Comparison of ENCODE assay signal across 21 cellular contexts in genomic region chr3:184761976-184762375, GRCh38. TPM values are rescaled to one million over a fixed set of nuclear protein-coding genes. Genes with fewer than 3 reads are reported as not detected.
DNase-seq lines count a peak whose midpoint lies in the region; FAIRE-seq and TF ChIP-seq lines count a peak whose summit lies in the region.
"Had no signal": no experiment of that assay in that cellular context is flagged by ENCODE, and none has a peak within 500 bp of the region (broad histone marks: within the 10 kb centered on the region; RNA-seq: fewer than 3 reads in every experiment).

No MANE protein-coding gene starts in this region.

- H3K4me1 ChIP-seq in H1 (replicated peaks in 1 of 4; ENCODE audit: control insufficient read depth in 3 of 4, insufficient read depth in 4 of 4, low read length in 3 of 4) = peaks cover 0 to 13% (median 5%) of the 10 kb centered on the region in 4 experiments; a peak in 5 of 7 replicates
- peaks cover 6 to 7% of the 10 kb centered on the region in 2 donors for H3K4me1 ChIP-seq in neuronal stem cell (ENCODE audit: control insufficient read depth in 2 of 2, insufficient read depth in 1 of 2, low read depth in 1 of 2, low read length in 2 of 2)
- H3K4me1 ChIP-seq in stomach = peaks cover 38 to 58% (median 49%) of the 10 kb centered on the region in 4 donors
- peaks cover 16% of the 10 kb centered on the region for H3K4me1 ChIP-seq in endodermal cell (ENCODE audit: control insufficient read depth, insufficient read depth, low read length)

- CTCF ChIA-PET in H1 (lab: Charles Lee; ENCODE audit: partially characterized antibody) = interaction anchor here (0.7 to 2.1 kb wide), 9 partner anchors 10 to 224 kb away, joined by 3 to 17 read pairs (median 4); partner anchors contain the start of gene EPHB3

- H2BK5ac ChIP-seq in H1 (ENCODE audit: low read depth, low read length) (no peak overlapping the region), neuronal stem cell (ENCODE audit: low read length) (no peak overlapping the region)

- TF ChIP-seq EP300 in H1 (IDR thresholded peaks at IDR 0.05; ENCODE audit: borderline replicate concordance in 1 of 2, low read depth in 2 of 2, low read length in 2 of 2) (no peak), stomach (IDR thresholded peaks at IDR 0.05) (no peak)

- POLR2A ChIA-PET in H1 (lab: Charles Lee; ENCODE audit: partially characterized antibody) = interaction anchor here (0.8 to 0.9 kb wide), 2 partner anchors 13 to 18 kb away, joined by 3 read pairs; no protein-coding TSS in a partner anchor

- no peak overlapping the region for H3K4ac ChIP-seq in H1 (replicated peaks; ENCODE audit: insufficient read length, low read depth, low read length)
- H3K4ac ChIP-seq in neuronal stem cell (ENCODE audit: low read length) = no peak overlapping the region

- H2AK5ac ChIP-seq in H1 (ENCODE audit: low read depth, low read length) (no peak overlapping the region), neuronal stem cell (ENCODE audit: low read depth, low read length) (peak overlapping the region; percentile 10)

- H3K4me2 ChIP-seq in H1 (ENCODE audit: insufficient read depth in 1 of 2, low read depth in 2 of 2, low read length in 2 of 2) (no peak overlapping the region), neuronal stem cell (ENCODE audit: insufficient read depth, low read length, poor library complexity, severe bottlenecking) (no peak overlapping the region)

- TF ChIP-seq RAD21 in H1 (IDR thresholded peaks at IDR 0.05 in 1 of 2, conservative IDR thresholded peaks at IDR 0.05 in 1 of 2; ENCODE audit: low read depth in 2 of 2, low read length in 2 of 2) = no peak

- H3K79me2 ChIP-seq in H1 (ENCODE audit: control insufficient read depth in 1 of 2, insufficient read depth in 2 of 2, low read length in 2 of 2) = no peaks in the 10 kb centered on the region

- no peak overlapping the region for H4K91ac ChIP-seq in H1 (replicated peaks; ENCODE audit: insufficient read length, low read length)
- H4K91ac ChIP-seq in neuronal stem cell (ENCODE audit: low read depth, low read length, poor library complexity) = no peak overlapping the region

- WGBS in H1 (ENCODE audit: extremely low coverage in 1 of 2, insufficient coverage in 1 of 2, insufficient read length in 1 of 2, insufficient replicate concordance in 2 of 2, low coverage in 1 of 2, low lambda C conversion rate in 2 of 2, missing lambda C conversion rate in 1 of 2), 2 experiments = 77% methylated on average over 4 of the region's 4 CpGs; no CpG with 5 or more reads in 1 of the 2 experiments
- no CpG with 5 or more reads among the region's 4 CpGs for WGBS in neuronal stem cell (ENCODE audit: extremely low coverage in 2 of 2, insufficient read length in 2 of 2, insufficient replicate concordance in 1 of 2), 2 donors
- 28 to 62% (median 42%) methylated on average over 4 of the region's 4 CpGs for WGBS in stomach, 5 donors
- 88 to 92% methylated on average over 4 of the region's 4 CpGs for WGBS in endodermal cell (ENCODE audit: insufficient coverage in 1 of 2, insufficient read length in 1 of 2), 2 experiments

- H3K36me3 Mint-ChIP-seq in endodermal cell (ENCODE audit: low read depth) = no peaks in the 10 kb centered on the region
- H3K36me3 Mint-ChIP-seq: CD4-positive, CD25-positive, alpha-beta regulatory T cell had no signal

- H3K14ac ChIP-seq in H1 (ENCODE audit: insufficient read length) = no peak overlapping the region
- H3K14ac ChIP-seq in neuronal stem cell (ENCODE audit: low read length) = peak overlapping the region; percentile 67

- intact Hi-C loops in stomach (cut with DNase I; ENCODE audit: low total_unique reads) = no loop called here

- TF ChIP-seq CTCF in H1 (IDR thresholded peaks at IDR 0.05; ENCODE audit: control extremely low read depth in 1 of 3, insufficient read depth in 1 of 3, low read depth in 1 of 3, low read length in 3 of 3) (no peak), stomach (IDR thresholded peaks at IDR 0.05) (no peak), endodermal cell (conservative IDR thresholded peaks at IDR 0.05) (no peak)

- H3K9me3 Mint-ChIP-seq in endodermal cell = no peaks in the 10 kb centered on the region
- H3K9me3 Mint-ChIP-seq: H9, HFFc6 had no signal

- H4K8ac ChIP-seq in H1 (ENCODE audit: extremely low read depth, insufficient read depth, low read length) = no peak overlapping the region
- H4K8ac ChIP-seq in neuronal stem cell (ENCODE audit: low read depth, low read length) = no peak overlapping the region

- H3K36me3 ChIP-seq in SK-N-MC (ENCODE audit: insufficient read depth, low read length) = no peaks in the 10 kb centered on the region
- no peaks in the 10 kb centered on the region for H3K36me3 ChIP-seq in H1 (ENCODE audit: control insufficient read depth in 2 of 4, insufficient read depth in 4 of 4, low read length in 3 of 4)
- no peaks in the 10 kb centered on the region for H3K36me3 ChIP-seq in neuronal stem cell (replicated peaks in 1 of 2; ENCODE audit: control insufficient read depth in 2 of 2, insufficient read depth in 2 of 2, low read length in 2 of 2)
- no peaks in the 10 kb centered on the region for H3K36me3 ChIP-seq in stomach
- H3K36me3 ChIP-seq in endodermal cell (ENCODE audit: control insufficient read depth, insufficient read depth, low read length) = no peaks in the 10 kb centered on the region

- H3K27ac ChIP-seq in SK-N-MC (0 out of 2 replicates have a peak overlapping the region, but pooled peaks have one; percentile 94), H1 (ENCODE audit: low read depth, low read length) (no peak overlapping the region), neuronal stem cell (replicated peaks; ENCODE audit: low read length) (no peak overlapping the region), stomach (peak overlapping the region; percentile 74 to 87 (median 80)), endodermal cell (ENCODE audit: low read depth, low read length) (no peak overlapping the region)
- H3K27ac ChIP-seq: GM23248 had no signal

- no peak for DNase-seq in SK-N-MC (ENCODE audit: low read depth, low spot score)
- DNase-seq in H1 (ENCODE audit: low read depth in 1 of 2, low spot score in 2 of 2) = no peak
- DNase-seq in neuronal stem cell (ENCODE audit: low spot score) = no peak
- no peak for DNase-seq in stomach
- DNase-seq in endodermal cell = no peak
- DNase-seq in pons (ENCODE audit: low spot score) = no peak
- no peak for DNase-seq in GM19240 (ENCODE audit: insufficient read length, low spot score)
- DNase-seq: CD4-positive, CD25-positive, alpha-beta regulatory T cell; GM23248; HFFc6; KG1; MM.1S; NCI-H1048; NCI-H1436; NCI-H187 treated with DMSO at 0.1 percent for 48 hours; NCI-H345; NCI-H526; NK-92 treated with Interleukin-12 subunit alpha and Interleukin-12 subunit beta, amount 100 ng/mL, for 24 hours; PC-3 had no signal

- H3K27me3 ChIP-seq in H1 (replicated peaks in 1 of 4; ENCODE audit: control insufficient read depth in 3 of 4, extremely low read depth in 1 of 4, insufficient read depth in 3 of 4, low read length in 3 of 4) (peaks cover 0 to 3% (median 1%) of the 10 kb centered on the region in 4 experiments; a peak in 1 of 7 replicates), neuronal stem cell (ENCODE audit: control insufficient read depth in 3 of 3, insufficient read depth in 3 of 3, low read depth in 1 of 3, low read length in 3 of 3) (peaks cover 0 to 33% (median 0%) of the 10 kb centered on the region in 3 experiments), stomach (no peaks in the 10 kb centered on the region), endodermal cell (ENCODE audit: control insufficient read depth, insufficient read depth, low read length, poor library complexity, severe bottlenecking) (no peaks in the 10 kb centered on the region)

- no peak overlapping the region for H3K18ac ChIP-seq in H1 (ENCODE audit: extremely low read depth, low read length)
- no peak overlapping the region for H3K18ac ChIP-seq in neuronal stem cell (ENCODE audit: low read length)

- H2AFZ ChIP-seq in H1 (ENCODE audit: low read length) (no peak overlapping the region), neuronal stem cell (ENCODE audit: low read length) (no peak overlapping the region)
- H2AFZ ChIP-seq: GM23248 had no signal

- no peak overlapping the region for H3K23ac ChIP-seq in H1 (ENCODE audit: insufficient read length)
- no peak overlapping the region for H3K23ac ChIP-seq in neuronal stem cell (ENCODE audit: low read depth, low read length, poor library complexity)

- no peak for FAIRE-seq in H1 (lab: Jason Lieb, UNC)
- FAIRE-seq: D721Med had no signal

- H3K27me3 Mint-ChIP-seq in endodermal cell (ENCODE audit: insufficient read depth) = peaks cover 9% of the 10 kb centered on the region

- H3K27ac Mint-ChIP-seq in endodermal cell = no peak overlapping the region
- H3K27ac Mint-ChIP-seq: CD4-positive, CD25-positive, alpha-beta regulatory T cell; HFFc6 had no signal

- no peak overlapping the region for H2BK20ac ChIP-seq in H1 (ENCODE audit: low read length)

- H3K79me1 ChIP-seq in H1 (ENCODE audit: low read depth, low read length) (no peaks in the 10 kb centered on the region), neuronal stem cell (ENCODE audit: low read depth, low read length) (no peaks in the 10 kb centered on the region)

- no peak overlapping the region for H4K5ac ChIP-seq in H1 (ENCODE audit: insufficient read length, low read depth, low read length)

- H3K9me3 ChIP-seq in SK-N-MC (ENCODE audit: low read depth, low read length) = no peaks in the 10 kb centered on the region
- no peaks in the 10 kb centered on the region for H3K9me3 ChIP-seq in H1 (ENCODE audit: insufficient read depth in 2 of 2, low read depth in 1 of 2, low read length in 1 of 2)
- H3K9me3 ChIP-seq in neuronal stem cell (replicated peaks in 1 of 2; ENCODE audit: control insufficient read depth in 2 of 2, insufficient read depth in 1 of 2, low read depth in 1 of 2, low read length in 2 of 2) = no peaks in the 10 kb centered on the region
- H3K9me3 ChIP-seq in stomach = no peaks in the 10 kb centered on the region
- H3K9me3 ChIP-seq in endodermal cell (ENCODE audit: control insufficient read depth, low read length) = no peaks in the 10 kb centered on the region

- no peaks in the 10 kb centered on the region for H4K20me1 ChIP-seq in H1 (replicated peaks in 1 of 2; ENCODE audit: control insufficient read depth in 1 of 2, insufficient read depth in 2 of 2, low read length in 2 of 2)

- H3K56ac ChIP-seq in H1 (replicated peaks; ENCODE audit: insufficient read length, low read depth, low read length) = no peak overlapping the region

- no peak overlapping the region for H3K9ac ChIP-seq in SK-N-MC (ENCODE audit: insufficient read length)
- no peak overlapping the region for H3K9ac ChIP-seq in H1 (replicated peaks in 1 of 4; ENCODE audit: extremely low read depth in 1 of 4, low read depth in 3 of 4, low read length in 3 of 4)
- no peak overlapping the region for H3K9ac ChIP-seq in neuronal stem cell (ENCODE audit: low read depth, low read length, poor library complexity)
- H3K9ac ChIP-seq in endodermal cell (ENCODE audit: extremely low read depth, low read length, poor library complexity, severe bottlenecking) = no peak overlapping the region
- H3K9ac ChIP-seq: GM23248 had no signal

- H2BK12ac ChIP-seq in H1 (ENCODE audit: low read depth, low read length) (peak overlapping the region; percentile 55; the same call in 1 of the 2 replicates), neuronal stem cell (ENCODE audit: low read length) (no peak overlapping the region)

- TF ChIP-seq POLR2A in H1 (IDR thresholded peaks at IDR 0.05; ENCODE audit: control extremely low read depth in 1 of 2, low read depth in 2 of 2, low read length in 2 of 2) (no peak), stomach (IDR thresholded peaks at IDR 0.05) (no peak)

- peak overlapping the region; percentile 83; the same call in 1 of the 2 replicates for H2BK15ac ChIP-seq in H1 (ENCODE audit: low read length)
- no peak overlapping the region for H2BK15ac ChIP-seq in neuronal stem cell (ENCODE audit: low read length)

- no peak overlapping the region for H3K4me3 Mint-ChIP-seq in endodermal cell
- H3K4me3 Mint-ChIP-seq: CD4-positive, CD25-positive, alpha-beta regulatory T cell; H9; HFFc6 had no signal

- H3K4me1 Mint-ChIP-seq in endodermal cell = peaks cover 41% of the 10 kb centered on the region

- 0 out of 2 replicates have a peak, but pooled peaks cover 3% of the 10 kb centered on the region for H3K23me2 ChIP-seq in H1 (ENCODE audit: low read depth, low read length)

- H2BK120ac ChIP-seq in H1 (replicated peaks; ENCODE audit: low read depth, low read length) (no peak overlapping the region), neuronal stem cell (ENCODE audit: low read depth, low read length) (no peak overlapping the region)

- H3K4me3 ChIP-seq in SK-N-MC = no peak overlapping the region
- H3K4me3 ChIP-seq in H1 (ENCODE audit: extremely low read depth in 1 of 4, insufficient read depth in 2 of 4, low read depth in 3 of 4, low read length in 4 of 4) = no peak overlapping the region
- H3K4me3 ChIP-seq in neuronal stem cell (ENCODE audit: low read length in 2 of 2) = peak overlapping the region in 1 of 2 donors; percentile 35
- H3K4me3 ChIP-seq in stomach = no peak overlapping the region
- no peak overlapping the region for H3K4me3 ChIP-seq in endodermal cell (ENCODE audit: low read length)
- H3K4me3 ChIP-seq: GM23248 had no signal

RNA-seq across cellular contexts. Expression of gene VPS8, which starts 50.0 kb away (rescaled TPM):
- total RNA-seq in H1 (2021; fragmentation: NEBNext Ultra II Directional; extraction: Animal tissue kit (Norgen Biotek cat#: 25700)) = 38.0 and 41.0 TPM in 2 replicates
- polyA plus RNA-seq in H1 (2011; rRNA removed) = 11.6 and 13.0 TPM in 2 replicates
- 17.5 TPM for polyA plus RNA-seq in H1 (2011; cell fraction: cytosol; rRNA removed)
- polyA plus RNA-seq in H1 (2011; cell fraction: nucleus; rRNA removed) = 13.0 TPM
- 13.6 to 18.2 TPM (median 16.1 TPM) in 4 replicates for polyA plus RNA-seq in H1 (2012, experiment 1 of 2)
- 1.2 TPM for polyA plus RNA-seq in H1 (2012, experiment 2 of 2)
- polyA plus RNA-seq in H1 (2013, experiment 1 of 2) = 11.4 TPM
- 11.6 TPM for polyA plus RNA-seq in H1 (2013, experiment 2 of 2)
- 52.1 and 77.3 TPM in 2 replicates for polyA minus RNA-seq in H1 (2011; rRNA and poly(A)+ RNA removed)
- 21.4 TPM for polyA minus RNA-seq in H1 (2011; cell fraction: cytosol; rRNA and poly(A)+ RNA removed)
- 144 TPM for polyA minus RNA-seq in H1 (2011; cell fraction: nucleus; rRNA and poly(A)+ RNA removed)
- polyA plus RNA-seq in neuronal stem cell (2013, experiment 1 of 2) = 12.9 TPM
- polyA plus RNA-seq in neuronal stem cell (2013, experiment 2 of 2) = 12.8 TPM
- 100 to 1,000 TPM in 1 of 5 donors, 10 to 100 TPM in 4; 34.8 to 126 (median 48.1) TPM for total RNA-seq in stomach
- 10 to 100 TPM in 2 of 3 donors, 1 to 10 TPM in 1; 7.5 to 11.9 (median 10.1) TPM for polyA plus RNA-seq in stomach
- 10 to 100 TPM; 49.7 to 70.0 TPM for total RNA-seq in endodermal cell
- 29.2 TPM for polyA plus RNA-seq in endodermal cell (2013, experiment 1 of 2)
- 33.5 TPM for polyA plus RNA-seq in endodermal cell (2013, experiment 2 of 2)

RNA-seq across cellular contexts. Expression of gene MAGEF1, which starts 50.1 kb away (rescaled TPM):
- total RNA-seq in H1 (2021; fragmentation: NEBNext Ultra II Directional; extraction: Animal tissue kit (Norgen Biotek cat#: 25700)) = 54.1 and 56.7 TPM in 2 replicates
- polyA plus RNA-seq in H1 (2011; rRNA removed) (26.5 and 29.5 TPM in 2 replicates), stomach (10 to 100 TPM; 28.9 to 35.5 (median 33.9) TPM)
- 51.9 TPM for polyA plus RNA-seq in H1 (2011; cell fraction: cytosol; rRNA removed)
- 18.1 TPM for polyA plus RNA-seq in H1 (2011; cell fraction: nucleus; rRNA removed)
- polyA plus RNA-seq in H1 (2012, experiment 1 of 2) = 47.6 to 57.8 TPM (median 52.1 TPM) in 4 replicates
- polyA plus RNA-seq in H1 (2012, experiment 2 of 2) = 31.8 TPM
- polyA plus RNA-seq in H1 (2013, experiment 1 of 2) = 33.0 TPM
- polyA plus RNA-seq in H1 (2013, experiment 2 of 2) = 35.2 TPM
- polyA minus RNA-seq in H1 (2011; rRNA and poly(A)+ RNA removed) = 11.3 and 12.0 TPM in 2 replicates
- 21.2 TPM for polyA minus RNA-seq in H1 (2011; cell fraction: cytosol; rRNA and poly(A)+ RNA removed)
- polyA minus RNA-seq in H1 (2011; cell fraction: nucleus; rRNA and poly(A)+ RNA removed) = 11.4 TPM
- polyA plus RNA-seq in neuronal stem cell (2013, experiment 1 of 2) = 67.9 TPM
- 67.5 TPM for polyA plus RNA-seq in neuronal stem cell (2013, experiment 2 of 2)
- total RNA-seq in stomach (10 to 100 TPM; 19.3 to 81.1 (median 38.0) TPM), endodermal cell (10 to 100 TPM; 61.3 to 86.5 TPM)
- 76.3 TPM for polyA plus RNA-seq in endodermal cell (2013, experiment 1 of 2)
- 65.0 TPM for polyA plus RNA-seq in endodermal cell (2013, experiment 2 of 2)

Comparison
In these comparisons a context has a peak if more than half of its experiments do, and no peak if none do; other contexts are left out.
1. H3K27ac ChIP-seq: peak in SK-N-MC (single experiment) and stomach (5 of 5); none in H1 (single experiment), neuronal stem cell (single experiment) and endodermal cell (single experiment).